Comparison of ENCODE assay signal across 1 cellular context in genomic region chr1:150660584-150660983, GRCh38.
TF ChIP-seq lines count a peak whose summit lies in the region.

No MANE protein-coding gene starts in this region.

TF ChIP-seq in GM12878, 131 proteins besides CTCF, POLR2A, EP300 and RAD21 (continued from another document):
- no peak for TF ChIP-seq USF1 (IDR thresholded peaks at IDR 0.05; ENCODE audit: borderline replicate concordance, extremely low read length, insufficient read depth, low read depth, low read length)
- TF ChIP-seq BRCA1 (IDR thresholded peaks at IDR 0.05; ENCODE audit: low read depth, low read length) = no peak
